16 cellular contexts compared by ENCODE assay signal in the genomic region with DNA sequence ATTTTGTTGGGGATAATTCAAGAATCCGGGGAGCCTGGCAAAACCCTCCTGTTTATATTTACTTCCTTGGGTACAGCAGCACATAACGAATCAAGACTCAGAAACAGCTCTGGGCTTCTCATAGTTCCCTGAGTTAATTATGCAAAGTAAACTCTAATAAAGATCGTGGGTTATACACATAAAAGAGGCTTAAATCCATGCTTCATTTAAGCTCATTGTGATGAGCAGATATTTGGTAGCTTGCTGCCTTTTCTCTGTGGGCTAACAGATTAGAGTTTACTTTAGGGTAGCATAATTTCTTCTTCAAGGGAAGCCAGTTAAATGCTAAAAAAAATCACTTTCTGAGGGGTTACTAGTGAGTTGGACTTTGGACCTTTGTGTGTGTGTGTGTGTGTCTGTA.
"Had no signal": no experiment of that assay in that cellular context is flagged by ENCODE, and none has a peak within 500 bp of the region (broad histone marks: within the 10 kb centered on the region; RNA-seq: fewer than 3 reads in every experiment).

No MANE protein-coding gene starts in this region.

- H3K27me3 ChIP-seq: esophagus muscularis mucosa, tibial artery had no signal

- DNase-seq: activated CD4-positive, alpha-beta T cell treated with anti-CD3 and anti-CD28 coated beads, Interleukin-2, amount 10 ng/mL, durations not matched to agents 24 days and 14 days; activated CD8-positive, alpha-beta T cell treated with anti-CD3 and anti-CD28 coated beads for 36 hours; activated naive CD4-positive, alpha-beta T cell treated with anti-CD3 and anti-CD28 coated beads for 36 hours; activated T-cell treated with anti-CD3 and anti-CD28 coated beads, Interleukin-2, amount 50 U/mL, for 1 hour; anterior cingulate cortex; mesenchymal stem cell; natural killer cell; stimulated activated CD8-positive, alpha-beta memory T cell treated with anti-CD3 and anti-CD28 coated beads, Interleukin-4, amount 100 ng/mL, for 48 hours; stimulated activated naive CD4-positive, alpha-beta T cell treated with Interleukin-2 at 50 U/mL for 16 hours; T-helper 1 cell; T-helper 9 cell; tibial artery had no signal

- H3K4me1 ChIP-seq: esophagus muscularis mucosa, parathyroid adenoma had no signal

- H3K9me3 ChIP-seq: esophagus muscularis mucosa, tibial artery had no signal

- H3K9ac ChIP-seq: parathyroid adenoma had no signal

- H3K27me3 Mint-ChIP-seq: activated CD4-positive, alpha-beta T cell treated with anti-CD3 and anti-CD28 coated beads, Interleukin-2, amount 10 ng/mL, durations not matched to agents 24 days and 14 days; activated CD8-positive, alpha-beta T cell treated with anti-CD3 and anti-CD28 coated beads for 36 hours; central memory CD8-positive, alpha-beta T cell had no signal

- H3K79me2 ChIP-seq: parathyroid adenoma had no signal

- H3K4me1 Mint-ChIP-seq: activated CD4-positive, alpha-beta T cell treated with anti-CD3 and anti-CD28 coated beads, Interleukin-2, amount 10 ng/mL, durations not matched to agents 24 days and 14 days; central memory CD8-positive, alpha-beta T cell; natural killer cell had no signal

- H3K36me3 ChIP-seq: esophagus muscularis mucosa, tibial artery had no signal

- H3K27ac ChIP-seq: coronary artery, esophagus muscularis mucosa, parathyroid adenoma, tibial artery had no signal

- H3K4me3 ChIP-seq: coronary artery, esophagus muscularis mucosa, tibial artery had no signal

- H3K9me3 Mint-ChIP-seq: activated CD8-positive, alpha-beta T cell treated with anti-CD3 and anti-CD28 coated beads for 36 hours; activated naive CD4-positive, alpha-beta T cell treated with anti-CD3 and anti-CD28 coated beads for 36 hours had no signal

- H2AFZ ChIP-seq: parathyroid adenoma had no signal

- H3K4me3 Mint-ChIP-seq: activated CD4-positive, alpha-beta T cell treated with anti-CD3 and anti-CD28 coated beads, Interleukin-2, amount 10 ng/mL, durations not matched to agents 24 days and 14 days; activated CD8-positive, alpha-beta T cell treated with anti-CD3 and anti-CD28 coated beads for 36 hours; activated naive CD4-positive, alpha-beta T cell treated with anti-CD3 and anti-CD28 coated beads for 36 hours; central memory CD8-positive, alpha-beta T cell; natural killer cell had no signal

- ATAC-seq: activated CD8-positive, alpha-beta T cell treated with anti-CD3 and anti-CD28 coated beads for 36 hours; natural killer cell had no signal
